9 cellular contexts compared by ENCODE assay signal in the genomic region with DNA sequence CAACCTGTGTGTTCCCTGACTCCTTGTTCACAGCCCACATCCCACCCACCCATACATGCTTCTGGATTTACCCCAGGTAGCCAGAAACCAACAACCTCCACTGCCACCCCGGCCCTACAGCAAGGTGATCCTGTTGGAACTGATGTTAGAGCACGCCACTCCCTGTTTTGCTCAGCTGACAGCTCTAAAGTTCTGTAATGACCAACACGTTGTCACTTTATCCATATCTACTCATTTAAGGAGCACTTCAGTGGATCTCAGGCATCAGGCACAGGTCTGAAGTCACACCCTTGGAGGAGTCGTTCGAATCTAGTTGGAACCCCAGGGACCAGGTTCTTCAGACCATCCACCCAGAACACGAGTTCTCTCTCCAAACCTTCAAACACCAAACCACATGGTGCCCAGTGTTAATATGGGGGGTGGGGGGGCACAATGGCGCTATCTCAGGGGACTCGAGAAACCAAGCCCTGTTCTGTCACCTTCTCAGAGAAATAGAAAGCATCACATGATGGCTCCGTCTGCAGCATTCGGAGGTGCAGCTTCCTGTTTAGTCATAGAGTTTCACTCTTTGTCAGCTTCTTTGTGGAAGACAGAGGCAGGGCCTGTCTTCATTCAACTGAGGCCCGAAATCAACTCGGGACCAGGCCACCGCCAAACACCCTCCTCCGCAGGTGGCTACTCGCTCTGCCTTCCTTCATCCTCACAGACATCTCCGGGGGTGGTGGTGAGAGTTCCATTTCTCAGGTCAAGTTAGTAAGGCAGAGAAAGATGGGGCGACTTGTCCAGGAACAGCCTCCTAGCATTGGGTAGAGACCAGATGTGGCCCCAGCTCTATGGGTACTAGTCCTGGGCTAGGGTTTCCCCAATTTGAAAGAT.
DNase-seq lines count a peak whose midpoint lies in the region; ATAC-seq and TF ChIP-seq lines count a peak whose summit lies in the region.
"Had no signal": no experiment of that assay in that cellular context is flagged by ENCODE, and none has a peak within 500 bp of the region (broad histone marks: within the 10 kb centered on the region; RNA-seq: fewer than 3 reads in every experiment).

No MANE protein-coding gene starts in this region.

- H3K27ac ChIP-seq in CD8-positive, alpha-beta T cell (ENCODE audit: low read depth, low read length): peak overlapping the region; percentile 62
- H3K27ac ChIP-seq in Karpas-422 (ENCODE audit: low read length): peak overlapping the region; percentile 58

- H3K27me3 Mint-ChIP-seq in CD8-positive, alpha-beta T cell (ENCODE audit: low read depth): no peaks in the 10 kb centered on the region
- H3K27me3 Mint-ChIP-seq in chondrocyte (ENCODE audit: low read depth): no peaks in the 10 kb centered on the region

- H3K9me3 ChIP-seq in CD8-positive, alpha-beta T cell (ENCODE audit: low read length): no peaks in the 10 kb centered on the region
- H3K9me3 ChIP-seq in Karpas-422 (ENCODE audit: low read length): no peaks in the 10 kb centered on the region

- no peak overlapping the region for H2AFZ ChIP-seq in Karpas-422 (ENCODE audit: low read length)

- POLR2A ChIA-PET in CD8-positive, alpha-beta T cell (lab: Charles Lee): interaction anchor here (1.0 to 3.4 kb wide), 4 partner anchors 10 to 195 kb away, joined by 4 to 17 read pairs (median 4); no protein-coding TSS in a partner anchor

- CTCF ChIA-PET in CD8-positive, alpha-beta T cell (lab: Charles Lee): interaction anchor here (1.0 to 5.8 kb wide), 9 partner anchors 11 to 195 kb away, joined by 3 to 30 read pairs (median 4); partner anchors contain the start of gene NFATC2

- H3K27me3 ChIP-seq in CD8-positive, alpha-beta T cell (ENCODE audit: insufficient read depth, low read length): no peaks in the 10 kb centered on the region
- no peaks in the 10 kb centered on the region for H3K27me3 ChIP-seq in Karpas-422 (ENCODE audit: low read length)

- H3K36me3 Mint-ChIP-seq in CD8-positive, alpha-beta T cell: peaks cover 51% of the 10 kb centered on the region
- H3K36me3 Mint-ChIP-seq in chondrocyte (ENCODE audit: low read depth): no peaks in the 10 kb centered on the region

- H3K4me2 ChIP-seq in Karpas-422 (ENCODE audit: low read depth, low read length, poor library complexity, severe bottlenecking): no peak overlapping the region

- no peak for TF ChIP-seq CTCF in CD8-positive, alpha-beta T cell (IDR thresholded peaks at IDR 0.05)
- no peak for TF ChIP-seq CTCF in chondrocyte (IDR thresholded peaks at IDR 0.05)

- intact Hi-C loops in CD8-positive, alpha-beta T cell (cut with DNase I, micrococcal nuclease): loop anchor here (1.0 to 5.0 kb wide), 4 partner anchors 14 to 142 kb away; partner anchors contain the start of gene NFATC2 (in 2 of the 2)

- H4K20me1 ChIP-seq in Karpas-422 (ENCODE audit: insufficient read depth, low read depth, low read length): no peaks in the 10 kb centered on the region

- peak overlapping the region; percentile 99 for H3K27ac Mint-ChIP-seq in CD8-positive, alpha-beta T cell
- no peak overlapping the region for H3K27ac Mint-ChIP-seq in chondrocyte (ENCODE audit: unreplicated experiment)

- H3K36me3 ChIP-seq in CD8-positive, alpha-beta T cell (ENCODE audit: insufficient read depth, low read length): peaks cover 9% of the 10 kb centered on the region
- H3K36me3 ChIP-seq in Karpas-422 (ENCODE audit: insufficient read depth, low read length): peaks cover 58% of the 10 kb centered on the region

- H3K4me1 ChIP-seq in CD8-positive, alpha-beta T cell (ENCODE audit: insufficient read depth, low read length): peaks cover 56% of the 10 kb centered on the region
- peaks cover 30% of the 10 kb centered on the region for H3K4me1 ChIP-seq in Karpas-422 (ENCODE audit: low read length)

- no peaks in the 10 kb centered on the region for H3K9me2 ChIP-seq in Karpas-422 (replicated peaks; ENCODE audit: insufficient read depth, low read length)

- H3K9me3 Mint-ChIP-seq in CD8-positive, alpha-beta T cell: no peaks in the 10 kb centered on the region
- no peaks in the 10 kb centered on the region for H3K9me3 Mint-ChIP-seq in chondrocyte (ENCODE audit: low read depth)

- peak; percentile 29 to 76 (median 60) for DNase-seq in CD8-positive, alpha-beta T cell
- DNase-seq in Karpas-422: no peak
- DNase-seq in activated T-helper 1 cell treated with anti-CD3 and anti-CD28 coated beads, Interleukin-2, amount 50 U/mL, for 16 hours (ENCODE audit: low read depth in 1 of 2, low spot score in 1 of 2): peak; percentile 38 to 54
- DNase-seq in stimulated activated CD4-positive, alpha-beta T cell treated with anti-CD3 and anti-CD28 coated beads, Interleukin-1b, Interleukin-23, amount 100 ng/mL, for 1 hour (ENCODE audit: low read depth in 2 of 2): peak; percentile 35 to 39
- no peak for DNase-seq in SKM-1 (lab: John Stamatoyannopoulos, UW; ENCODE audit: unreplicated experiment)
- no peak for DNase-seq in SK-N-DZ (ENCODE audit: low spot score)
- no peak for DNase-seq in chondrocyte (ENCODE audit: low spot score)
- DNase-seq: DND-41 had no signal

- H3K9ac ChIP-seq in Karpas-422 (ENCODE audit: low read length): no peak overlapping the region

- ATAC-seq in CD8-positive, alpha-beta T cell: peak; percentile 59
- peak; percentile 59 for ATAC-seq in GM21447 (IDR thresholded peaks at IDR 0.05; ENCODE audit: unreplicated experiment)

- peaks cover 67% of the 10 kb centered on the region for H3K4me1 Mint-ChIP-seq in CD8-positive, alpha-beta T cell (ENCODE audit: low read depth)
- peaks cover 9% of the 10 kb centered on the region for H3K4me1 Mint-ChIP-seq in chondrocyte (ENCODE audit: low read depth)

- peak overlapping the region; percentile 19 for H3K4me3 ChIP-seq in CD8-positive, alpha-beta T cell (ENCODE audit: low read depth, low read length)
- no peak overlapping the region for H3K4me3 ChIP-seq in Karpas-422 (ENCODE audit: low read length)

- H3K4me3 Mint-ChIP-seq in CD8-positive, alpha-beta T cell: peak overlapping the region; percentile 76
- H3K4me3 Mint-ChIP-seq in chondrocyte (ENCODE audit: unreplicated experiment): no peak overlapping the region

- peaks cover 16% of the 10 kb centered on the region for H3K79me2 ChIP-seq in Karpas-422 (ENCODE audit: low read length)

Comparison
In these comparisons a context has a peak if more than half of its experiments do, and no peak if none do; other contexts are left out.
1. DNase-seq: peak in CD8-positive, alpha-beta T cell (7 of 7), activated T-helper 1 cell treated with anti-CD3 and anti-CD28 coated beads, Interleukin-2, amount 50 U/mL, for 16 hours (2 of 2) and stimulated activated CD4-positive, alpha-beta T cell treated with anti-CD3 and anti-CD28 coated beads, Interleukin-1b, Interleukin-23, amount 100 ng/mL, for 1 hour (2 of 2); none in Karpas-422 (single experiment), SKM-1 (single experiment), SK-N-DZ (single experiment) and chondrocyte (single experiment).